Comparison of ENCODE assay signal across 1 cellular context in genomic region chr11:4186464-4187054, GRCh38.
TF ChIP-seq lines count a peak whose summit lies in the region.

No MANE protein-coding gene starts in this region.

TF ChIP-seq in K562, 482 proteins besides CTCF, POLR2A, EP300 and RAD21 (continued from another document and continues in another):
- TF ChIP-seq BCOR (IDR thresholded peaks at IDR 0.05) (peak; percentile 99), ZZZ3 (IDR thresholded peaks at IDR 0.05) (no peak), SP2 (IDR thresholded peaks at IDR 0.05; ENCODE audit: extremely low read depth, low read depth, low read length, poor library complexity, severe bottlenecking) (no peak), SIN3B (IDR thresholded peaks at IDR 0.05; ENCODE audit: low read depth) (no peak), CEBPZ (IDR thresholded peaks at IDR 0.05; ENCODE audit: borderline replicate concordance, low read depth, low read length) (no peak), NFIC (IDR thresholded peaks at IDR 0.05) (peak; percentile 25), SIX5 (IDR thresholded peaks at IDR 0.05; ENCODE audit: borderline replicate concordance in 1 of 2, insufficient read depth in 1 of 2, low read depth in 1 of 2, low read length in 2 of 2) (no peak), CXXC5 (CRISPR knock-in tag; IDR thresholded peaks at IDR 0.05) (no peak), SMARCA4 (IDR thresholded peaks at IDR 0.05) (no peak), TSC22D4 (tag; IDR thresholded peaks at IDR 0.05) (no peak), NBN (IDR thresholded peaks at IDR 0.05; ENCODE audit: low read depth) (no peak), RB1 (IDR thresholded peaks at IDR 0.05; ENCODE audit: low read depth) (no peak), ZNF583 (CRISPR knock-in tag; IDR thresholded peaks at IDR 0.05) (no peak), TAF7 (tag; IDR thresholded peaks at IDR 0.05) (no peak), HSF4 (CRISPR knock-in tag; IDR thresholded peaks at IDR 0.05; ENCODE audit: borderline replicate concordance) (no peak), CBFA2T3 (IDR thresholded peaks at IDR 0.05) (no peak), ZNF311 (CRISPR knock-in tag; IDR thresholded peaks at IDR 0.05) (no peak), PKNOX1 (IDR thresholded peaks at IDR 0.05) (0 out of 2 replicates have a peak, but pooled peaks have one; percentile 13), ARID3B (CRISPR knock-in tag; IDR thresholded peaks at IDR 0.05; ENCODE audit: borderline replicate concordance) (no peak), RHOXF2B (CRISPR knock-in tag; conservative IDR thresholded peaks at IDR 0.05) (no peak), NFRKB (IDR thresholded peaks at IDR 0.05; ENCODE audit: low read depth) (no peak), RNF219 (CRISPR knock-in tag; IDR thresholded peaks at IDR 0.05) (no peak), GATAD2B (IDR thresholded peaks at IDR 0.05; ENCODE audit: borderline replicate concordance) (no peak), BRD9 (IDR thresholded peaks at IDR 0.05; ENCODE audit: low read depth, partially characterized antibody) (no peak), CHD4 (IDR thresholded peaks at IDR 0.05; ENCODE audit: insufficient read depth, insufficient replicate concordance, low read depth, low read length, poor library complexity, severe bottlenecking) (peak; percentile 97), MBD1 (CRISPR knock-in tag; IDR thresholded peaks at IDR 0.05) (no peak), KDM1A (IDR thresholded peaks at IDR 0.05) (peak; percentile 86 to 92), TCF7 (IDR thresholded peaks at IDR 0.05; ENCODE audit: borderline replicate concordance) (no peak), KDM2B (CRISPR knock-in tag; IDR thresholded peaks at IDR 0.05) (no peak), MAZ (CRISPR knock-in tag; conservative IDR thresholded peaks at IDR 0.05 in 1 of 2, IDR thresholded peaks at IDR 0.05 in 1 of 2) (no peak), ZNF695 (CRISPR knock-in tag; IDR thresholded peaks at IDR 0.05) (no peak), TAF1 (IDR thresholded peaks at IDR 0.05; ENCODE audit: control insufficient read depth, extremely low read depth, insufficient read depth, low read length, severe bottlenecking) (no peak), CC2D1A (IDR thresholded peaks at IDR 0.05) (peak; percentile 60; the same call in 1 of the 2 replicates), ZNF121 (CRISPR knock-in tag; conservative IDR thresholded peaks at IDR 0.05) (peak; percentile 89), PHF8 (IDR thresholded peaks at IDR 0.05; ENCODE audit: borderline replicate concordance, low read length) (no peak), SFPQ (IDR thresholded peaks at IDR 0.05; ENCODE audit: low read depth, low read length) (no peak), HDAC2 (IDR thresholded peaks at IDR 0.05) (peak; percentile 95), SRSF1 (IDR thresholded peaks at IDR 0.05; ENCODE audit: low read depth, low read length) (no peak), ZNF280B (CRISPR knock-in tag; IDR thresholded peaks at IDR 0.05) (no peak), SMARCB1 (IDR thresholded peaks at IDR 0.05; ENCODE audit: insufficient read length, low read depth) (no peak), GATAD2A (IDR thresholded peaks at IDR 0.05) (no peak), AFF1 (IDR thresholded peaks at IDR 0.05; ENCODE audit: low read depth in 1 of 2, partially characterized antibody in 2 of 2) (peak in 1 of 2 experiments; percentile 36), CBX1 (IDR thresholded peaks at IDR 0.05; ENCODE audit: low read depth) (peak; percentile 60; the same call in 1 of the 2 replicates), MTA3 (IDR thresholded peaks at IDR 0.05; ENCODE audit: borderline replicate concordance) (no peak), E2F6 (IDR thresholded peaks at IDR 0.05; ENCODE audit: borderline replicate concordance in 1 of 2, extremely low read depth in 1 of 2, insufficient read depth in 1 of 2, insufficient read length in 1 of 2, low read depth in 1 of 2, low read length in 1 of 2, poor library complexity in 1 of 2, severe bottlenecking in 1 of 2) (no peak), RCOR1 (IDR thresholded peaks at IDR 0.05; ENCODE audit: borderline replicate concordance in 1 of 2, low read depth in 2 of 2, low read length in 2 of 2) (peak in 1 of 2 experiments; percentile 49; a peak in 2 of 4 replicates), CTBP1 (IDR thresholded peaks at IDR 0.05; ENCODE audit: borderline replicate concordance) (no peak), COPS2 (conservative IDR thresholded peaks at IDR 0.05) (no peak), ARNT (IDR thresholded peaks at IDR 0.05) (peak in 1 of 2 experiments; percentile 54; a peak in 1 of 4 replicates), LEF1 (IDR thresholded peaks at IDR 0.05) (no peak), HMG20B (CRISPR knock-in tag; IDR thresholded peaks at IDR 0.05) (no peak)
